Comparison of ENCODE assay signal across 35 cellular contexts in genomic region chr10:129846991-129847391, GRCh38.
"Had no signal": no experiment of that assay in that cellular context is flagged by ENCODE, and none has a peak within 500 bp of the region (broad histone marks: within the 10 kb centered on the region; RNA-seq: fewer than 3 reads in every experiment).

No MANE protein-coding gene starts in this region.

- H3K27me3 ChIP-seq: cardiac muscle cell, Peyer's patch, SJSA1 had no signal

- H3K27me3 Mint-ChIP-seq: activated CD4-positive, alpha-beta memory T cell treated with anti-CD3 and anti-CD28 coated beads, Interleukin-2, amount 10 ng/mL, durations not matched to agents 7 days and 5 days; activated CD8-positive, alpha-beta memory T cell treated with anti-CD3 and anti-CD28 coated beads, Interleukin-2, amount 10 ng/mL, durations not matched to agents 7 days and 5 days had no signal

- H3K4me3 ChIP-seq: cardiac muscle cell, K562, Peyer's patch, SJSA1 had no signal

- H3K9me3 ChIP-seq: Peyer's patch, SK-N-SH had no signal

- DNase-seq: activated CD4-positive, alpha-beta memory T cell treated with anti-CD3 and anti-CD28 coated beads, Interleukin-2, amount 10 ng/mL, durations not matched to agents 7 days and 5 days; activated CD4-positive, alpha-beta T cell treated with anti-CD3 and anti-CD28 coated beads for 1 hour; activated CD4-positive, alpha-beta T cell treated with anti-CD3 and anti-CD28 coated beads for 48 hours; activated CD4-positive, CD25-positive, alpha-beta regulatory T cell; activated CD8-positive, alpha-beta memory T cell treated with anti-CD3 and anti-CD28 coated beads for 24 hours; activated CD8-positive, alpha-beta memory T cell treated with anti-CD3 and anti-CD28 coated beads, Interleukin-2, amount 10 ng/mL, durations not matched to agents 7 days and 5 days; activated CD8-positive, alpha-beta memory T cell treated with anti-CD3 and anti-CD28 coated beads, Interleukin-2, amount 50 U/mL, for 48 hours; activated effector memory CD4-positive, alpha-beta T cell treated with anti-CD3 and anti-CD28 coated beads, Interleukin-2, amount 50 U/mL, for 16 hours; activated naive CD4-positive, alpha-beta T cell; activated naive CD4-positive, alpha-beta T cell treated with anti-CD3 and anti-CD28 coated beads, Interleukin-2, amount 50 U/mL, for 16 hours; activated naive CD8-positive, alpha-beta T cell treated with anti-CD3 and anti-CD28 coated beads for 36 hours; activated T-cell treated with anti-CD3 and anti-CD28 coated beads, Interleukin-2, amount 50 U/mL, for 48 hours; amniotic stem cell; aorta; Karpas-422; NCI-H1048; NCI-H1105 treated with DMSO at 0.1 percent for 48 hours; NCI-H1436; NCI-H1694 treated with DMSO at 0.1 percent for 48 hours; NCI-H2029; NCI-H345; NCI-H524 treated with DMSO at 0.1 percent for 48 hours; NK-92 treated with Interleukin-12 subunit alpha and Interleukin-12 subunit beta, amount 100 ng/mL, for 24 hours; PC-3; Peyer's patch; RPMI8226; SHP77 treated with DMSO at 0.1 percent for 48 hours; SK-N-SH; T-helper 2 cell; T1000; WERI-Rb-1 had no signal

- H3K27ac ChIP-seq: cardiac muscle cell, Peyer's patch, SJSA1, WERI-Rb-1 had no signal

- H3K4me1 ChIP-seq: Peyer's patch, SJSA1 had no signal

- H3K9me3 Mint-ChIP-seq: activated CD4-positive, alpha-beta memory T cell treated with anti-CD3 and anti-CD28 coated beads, Interleukin-2, amount 10 ng/mL, durations not matched to agents 7 days and 5 days; activated naive CD8-positive, alpha-beta T cell treated with anti-CD3 and anti-CD28 coated beads for 36 hours; activated T-helper 17 cell treated with anti-CD3 and anti-CD28 coated beads, Interleukin-2, amount 50 U/mL, for 72 hours had no signal

- H3K36me3 ChIP-seq: cardiac muscle cell, Peyer's patch, SJSA1, WERI-Rb-1 had no signal

- FAIRE-seq: K562 had no signal

- H3K4me1 Mint-ChIP-seq: activated CD4-positive, alpha-beta memory T cell treated with anti-CD3 and anti-CD28 coated beads, Interleukin-2, amount 10 ng/mL, durations not matched to agents 7 days and 5 days; activated CD8-positive, alpha-beta memory T cell treated with anti-CD3 and anti-CD28 coated beads, Interleukin-2, amount 10 ng/mL, durations not matched to agents 7 days and 5 days; activated naive CD8-positive, alpha-beta T cell treated with anti-CD3 and anti-CD28 coated beads for 36 hours; activated T-helper 17 cell treated with anti-CD3 and anti-CD28 coated beads, Interleukin-2, amount 50 U/mL, for 72 hours had no signal

- ATAC-seq: activated CD8-positive, alpha-beta memory T cell treated with anti-CD3 and anti-CD28 coated beads, Interleukin-2, amount 10 ng/mL, durations not matched to agents 7 days and 5 days; activated T-helper 17 cell treated with anti-CD3 and anti-CD28 coated beads, Interleukin-2, amount 50 U/mL, for 72 hours; K562; PC-3 had no signal

- H3K36me3 Mint-ChIP-seq: activated CD8-positive, alpha-beta memory T cell treated with anti-CD3 and anti-CD28 coated beads, Interleukin-2, amount 10 ng/mL, durations not matched to agents 7 days and 5 days; activated naive CD8-positive, alpha-beta T cell treated with anti-CD3 and anti-CD28 coated beads for 36 hours had no signal

- H3K9ac ChIP-seq: SK-N-SH had no signal

- H3K27ac Mint-ChIP-seq: activated CD4-positive, alpha-beta memory T cell treated with anti-CD3 and anti-CD28 coated beads, Interleukin-2, amount 10 ng/mL, durations not matched to agents 7 days and 5 days; activated CD8-positive, alpha-beta memory T cell treated with anti-CD3 and anti-CD28 coated beads, Interleukin-2, amount 10 ng/mL, durations not matched to agents 7 days and 5 days; activated naive CD8-positive, alpha-beta T cell treated with anti-CD3 and anti-CD28 coated beads for 36 hours; activated T-helper 17 cell treated with anti-CD3 and anti-CD28 coated beads, Interleukin-2, amount 50 U/mL, for 72 hours had no signal

- H3K4me3 Mint-ChIP-seq: activated CD4-positive, alpha-beta memory T cell treated with anti-CD3 and anti-CD28 coated beads, Interleukin-2, amount 10 ng/mL, durations not matched to agents 7 days and 5 days; activated CD8-positive, alpha-beta memory T cell treated with anti-CD3 and anti-CD28 coated beads, Interleukin-2, amount 10 ng/mL, durations not matched to agents 7 days and 5 days; activated naive CD8-positive, alpha-beta T cell treated with anti-CD3 and anti-CD28 coated beads for 36 hours; activated T-helper 17 cell treated with anti-CD3 and anti-CD28 coated beads, Interleukin-2, amount 50 U/mL, for 72 hours had no signal

- H3K4me2 ChIP-seq: SK-N-SH had no signal
